Comparison of ENCODE assay signal across 18 cellular contexts in the genomic region with DNA sequence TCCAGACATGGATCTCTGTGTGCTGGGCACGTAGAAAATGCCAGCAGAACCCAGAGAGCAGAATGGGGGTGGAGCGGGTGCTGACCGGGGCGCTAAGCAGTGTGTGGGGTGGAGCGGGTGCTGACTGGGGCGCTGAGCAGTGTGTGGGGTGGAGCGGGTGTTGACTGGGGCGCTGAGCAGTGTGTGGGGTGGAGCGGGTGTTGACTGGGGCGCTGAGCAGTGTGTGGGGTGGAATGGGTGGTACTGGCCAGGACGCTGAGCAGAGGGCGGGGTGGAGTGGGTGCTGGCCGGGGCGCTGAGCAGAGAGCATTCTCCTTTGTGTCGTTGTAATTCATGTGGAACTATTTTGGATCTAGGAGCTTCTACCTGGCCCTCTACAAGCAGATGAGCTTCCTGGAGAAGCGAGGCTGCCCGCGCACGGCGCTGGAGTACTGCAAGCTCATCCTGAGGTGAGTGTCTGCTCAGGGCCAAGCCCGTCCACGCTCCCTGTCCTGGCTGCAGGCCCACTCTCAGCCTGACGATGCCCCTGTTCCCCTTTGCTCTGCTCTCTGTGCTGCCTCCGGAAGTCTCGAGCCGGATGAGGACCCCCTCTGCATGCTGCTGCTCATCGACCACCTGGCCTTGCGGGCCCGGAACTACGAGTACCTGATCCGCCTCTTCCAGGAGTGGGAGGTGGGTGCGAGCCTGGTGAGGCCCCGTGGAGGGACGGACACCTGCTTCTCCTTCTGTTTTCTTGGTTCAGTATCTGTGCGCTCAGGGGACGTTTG. TPM values are rescaled to one million over a fixed set of nuclear protein-coding genes. Genes with fewer than 3 reads are reported as not detected.
"Had no signal": no experiment of that assay in that cellular context is flagged by ENCODE, and none has a peak within 500 bp of the region (broad histone marks: within the 10 kb centered on the region; RNA-seq: fewer than 3 reads in every experiment).

No MANE protein-coding gene starts in this region.

- H3K9me3 Mint-ChIP-seq: activated CD4-positive, alpha-beta T cell treated with anti-CD3 and anti-CD28 coated beads, Interleukin-2, amount 10 ng/mL, durations not matched to agents 24 days and 14 days; activated naive CD8-positive, alpha-beta T cell treated with anti-CD3 and anti-CD28 coated beads for 36 hours; activated T-cell treated with anti-CD3 and anti-CD28 coated beads, Interleukin-2, amount 50 U/mL, for 72 hours; brain; stimulated activated naive CD8-positive, alpha-beta T cell treated with anti-CD3 and anti-CD28 coated beads, Interleukin-15, amount 100 ng/mL, for 72 hours; T-helper 2 cell treated with Interferon-gamma antibody and Interleukin-4, amounts not matched to agents 5 μg/mL and 100 μg/mL, for 36 hours; type B pancreatic cell had no signal

- H3K27ac ChIP-seq: gastroesophageal sphincter, right atrium auricular region had no signal

- H3K27me3 Mint-ChIP-seq: activated CD4-positive, alpha-beta T cell treated with anti-CD3 and anti-CD28 coated beads, Interleukin-2, amount 10 ng/mL, durations not matched to agents 24 days and 14 days; activated naive CD8-positive, alpha-beta T cell treated with anti-CD3 and anti-CD28 coated beads for 36 hours; brain; stimulated activated naive CD8-positive, alpha-beta T cell treated with anti-CD3 and anti-CD28 coated beads, Interleukin-15, amount 100 ng/mL, for 72 hours; type B pancreatic cell had no signal

- ATAC-seq: activated CD8-positive, alpha-beta T cell treated with anti-CD3 and anti-CD28 coated beads, Interleukin-2, amount 10 ng/mL, durations not matched to agents 7 days and 5 days; activated T-cell treated with anti-CD3 and anti-CD28 coated beads, Interleukin-2, amount 50 U/mL, for 72 hours; gastroesophageal sphincter; left lobe of liver; stimulated activated naive CD8-positive, alpha-beta T cell treated with anti-CD3 and anti-CD28 coated beads, Interleukin-15, amount 100 ng/mL, for 72 hours had no signal

- DNase-seq: activated CD4-positive, alpha-beta T cell treated with anti-CD3 and anti-CD28 coated beads, Interleukin-2, amount 10 ng/mL, durations not matched to agents 24 days and 14 days; activated CD4-positive, CD25-positive, alpha-beta regulatory T cell; activated CD8-positive, alpha-beta memory T cell treated with anti-CD3 and anti-CD28 coated beads, Interleukin-2, amount 50 U/mL, for 48 hours; activated CD8-positive, alpha-beta T cell treated with anti-CD3 and anti-CD28 coated beads, Interleukin-2, amount 10 ng/mL, durations not matched to agents 7 days and 5 days; activated gamma-delta T cell; activated naive CD8-positive, alpha-beta T cell treated with anti-CD3 and anti-CD28 coated beads for 36 hours; activated T-cell treated with anti-CD3 and anti-CD28 coated beads, Interleukin-2, amount 50 U/mL, for 72 hours; amygdala; effector memory CD4-positive, alpha-beta T cell; nucleus accumbens; stimulated activated naive CD8-positive, alpha-beta T cell treated with anti-CD3 and anti-CD28 coated beads, Interleukin-15, amount 100 ng/mL, for 72 hours; SW 1271 had no signal

- H3K4me1 Mint-ChIP-seq: activated CD4-positive, alpha-beta T cell treated with anti-CD3 and anti-CD28 coated beads, Interleukin-2, amount 10 ng/mL, durations not matched to agents 24 days and 14 days; brain had no signal

- H3K4me3 Mint-ChIP-seq: activated CD4-positive, alpha-beta T cell treated with anti-CD3 and anti-CD28 coated beads, Interleukin-2, amount 10 ng/mL, durations not matched to agents 24 days and 14 days; activated CD8-positive, alpha-beta T cell treated with anti-CD3 and anti-CD28 coated beads, Interleukin-2, amount 10 ng/mL, durations not matched to agents 7 days and 5 days; activated naive CD8-positive, alpha-beta T cell treated with anti-CD3 and anti-CD28 coated beads for 36 hours; activated T-cell treated with anti-CD3 and anti-CD28 coated beads, Interleukin-2, amount 50 U/mL, for 72 hours; brain; stimulated activated naive CD8-positive, alpha-beta T cell treated with anti-CD3 and anti-CD28 coated beads, Interleukin-15, amount 100 ng/mL, for 72 hours; T-helper 2 cell treated with Interferon-gamma antibody and Interleukin-4, amounts not matched to agents 5 μg/mL and 100 μg/mL, for 36 hours; type B pancreatic cell had no signal

- H3K27ac Mint-ChIP-seq: activated CD4-positive, alpha-beta T cell treated with anti-CD3 and anti-CD28 coated beads, Interleukin-2, amount 10 ng/mL, durations not matched to agents 24 days and 14 days; activated CD8-positive, alpha-beta T cell treated with anti-CD3 and anti-CD28 coated beads, Interleukin-2, amount 10 ng/mL, durations not matched to agents 7 days and 5 days; activated naive CD8-positive, alpha-beta T cell treated with anti-CD3 and anti-CD28 coated beads for 36 hours; brain; T-helper 2 cell treated with Interferon-gamma antibody and Interleukin-4, amounts not matched to agents 5 μg/mL and 100 μg/mL, for 36 hours; type B pancreatic cell had no signal

RNA-seq across cellular contexts. Expression of gene TUBB3, which starts 24.8 kb away (rescaled TPM):
- total RNA-seq: activated naive CD8-positive, alpha-beta T cell treated with anti-CD3 and anti-CD28 coated beads for 36 hours had no signal
